7 cellular contexts compared by ENCODE assay signal in the genomic region with DNA sequence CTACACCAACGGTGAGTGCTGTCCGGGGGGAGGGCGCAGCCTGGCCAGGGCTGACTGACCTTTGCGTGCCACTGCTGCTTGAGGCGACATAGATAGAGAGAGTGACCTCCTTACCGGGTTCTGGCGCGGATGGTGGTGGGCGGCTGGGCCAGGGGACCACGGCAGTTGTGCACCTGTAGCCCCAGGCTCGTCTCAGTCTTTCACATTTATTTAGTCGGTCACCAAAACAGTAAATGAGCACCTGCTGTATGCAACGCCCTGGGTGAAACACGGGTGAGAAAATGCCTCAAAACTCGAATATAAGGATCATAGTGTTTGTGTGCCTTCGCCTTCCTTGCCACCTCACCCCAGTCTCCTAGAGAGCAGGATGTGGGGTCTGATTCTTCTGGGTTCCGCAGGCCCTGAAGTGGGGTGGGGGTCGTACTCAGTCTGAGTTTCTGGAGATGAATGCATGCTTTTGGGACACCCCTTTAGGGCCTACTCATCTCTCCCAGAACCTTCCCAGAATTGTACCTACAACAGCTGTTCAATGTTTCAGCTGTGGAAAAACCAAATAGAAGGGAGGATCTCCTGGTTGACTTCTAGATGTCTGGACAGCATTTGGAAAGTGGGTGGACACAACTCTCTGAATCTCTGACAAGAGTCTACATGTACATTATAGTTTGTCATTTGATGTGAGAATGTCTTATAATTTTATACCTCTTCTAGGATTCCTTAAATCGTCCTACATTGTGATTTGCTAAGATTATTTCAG. TPM values are rescaled to one million over a fixed set of nuclear protein-coding genes. Genes with fewer than 3 reads are reported as not detected.
A peak's percentile ranks its signal among the peaks of the same experiment; 100 is the strongest.
DNase-seq lines count a peak whose midpoint lies in the region; ATAC-seq lines count a peak whose summit lies in the region.

No MANE protein-coding gene starts in this region.

- H2AK5ac ChIP-seq in trophoblast cell (ENCODE audit: low read length) = peak overlapping the region; percentile 57

- peak overlapping the region; percentile 98 for H3K4me3 ChIP-seq in trophoblast cell (ENCODE audit: low read depth, low read length)

- peaks cover 22% of the 10 kb centered on the region for H3K4me1 Mint-ChIP-seq in activated T-helper 2 cell treated with anti-CD3 and anti-CD28 coated beads, Interferon-gamma antibody, Interleukin-2, Interleukin-4, amounts not matched to agents 10 μg/mL and 5 μg/mL and 100 μg/mL, durations not matched to agents 14 hours and 24 hours and 36 hours (ENCODE audit: low read depth)

- peak overlapping the region; percentile 97 for H3K27ac Mint-ChIP-seq in activated T-helper 2 cell treated with anti-CD3 and anti-CD28 coated beads, Interferon-gamma antibody, Interleukin-2, Interleukin-4, amounts not matched to agents 10 μg/mL and 5 μg/mL and 100 μg/mL, durations not matched to agents 14 hours and 24 hours and 36 hours

- H2BK5ac ChIP-seq in trophoblast cell (ENCODE audit: low read depth, low read length, poor library complexity) = peak overlapping the region; percentile 85

- peak overlapping the region; percentile 85 for H4K8ac ChIP-seq in trophoblast cell (ENCODE audit: low read depth, low read length)

- peaks cover 3% of the 10 kb centered on the region in 2 experiments for H3K36me3 ChIP-seq in trophoblast cell (ENCODE audit: control insufficient read depth in 1 of 2, insufficient read depth in 2 of 2, low read length in 2 of 2)

- peak overlapping the region; percentile 92 for H3K27ac ChIP-seq in trophoblast cell (ENCODE audit: low read depth, low read length)

- no peaks in the 10 kb centered on the region for H3K9me3 ChIP-seq in trophoblast cell (ENCODE audit: insufficient read depth, low read depth, low read length)

- H2AFZ ChIP-seq in trophoblast cell (ENCODE audit: insufficient read depth, low read length, poor library complexity) = peak overlapping the region; percentile 71

- peaks cover 16% of the 10 kb centered on the region for H3K36me3 Mint-ChIP-seq in activated T-helper 2 cell treated with anti-CD3 and anti-CD28 coated beads, Interferon-gamma antibody, Interleukin-2, Interleukin-4, amounts not matched to agents 10 μg/mL and 5 μg/mL and 100 μg/mL, durations not matched to agents 14 hours and 24 hours and 36 hours (ENCODE audit: low read depth)

- H4K12ac ChIP-seq in trophoblast cell (ENCODE audit: low read depth, low read length) = peak overlapping the region; percentile 47

- intact Hi-C loops in activated T-helper 2 cell treated with anti-CD3 and anti-CD28 coated beads, Interferon-gamma antibody, Interleukin-2, Interleukin-4, amounts not matched to agents 10 μg/mL and 5 μg/mL and 100 μg/mL, durations not matched to agents 14 hours and 24 hours and 36 hours (cut with micrococcal nuclease) = loop anchor here (2.0 to 10.0 kb wide), 3 partner anchors 89 to 645 kb away; a partner anchor contains a TSS

- peak overlapping the region; percentile 98 for H3K9ac ChIP-seq in trophoblast cell (ENCODE audit: low read length)

- no peaks in the 10 kb centered on the region for H3K27me3 Mint-ChIP-seq in activated T-helper 2 cell treated with anti-CD3 and anti-CD28 coated beads, Interferon-gamma antibody, Interleukin-2, Interleukin-4, amounts not matched to agents 10 μg/mL and 5 μg/mL and 100 μg/mL, durations not matched to agents 14 hours and 24 hours and 36 hours (ENCODE audit: low read depth)

- peak; percentile 21 for DNase-seq in activated T-helper 2 cell treated with anti-CD3 and anti-CD28 coated beads, Interferon-gamma antibody, Interleukin-2, Interleukin-4, amounts not matched to agents 10 μg/mL and 5 μg/mL and 100 μg/mL, durations not matched to agents 14 hours and 24 hours and 36 hours (ENCODE audit: low spot score)
- DNase-seq in globus pallidus (ENCODE audit: low spot score) (peak; percentile 1), trophoblast cell (peak in 1 of 2 donors; percentile 40), NCI-H1930 (lab: John Stamatoyannopoulos, UW) (no peak)

- peak overlapping the region; percentile 66 for H3K4ac ChIP-seq in trophoblast cell (ENCODE audit: low read depth, low read length)

- peak overlapping the region; percentile 75 for H2BK120ac ChIP-seq in trophoblast cell (ENCODE audit: insufficient read depth, low read length, poor library complexity)

- peak overlapping the region; percentile 84 for H3K4me2 ChIP-seq in trophoblast cell (ENCODE audit: low read length)

- peak overlapping the region; percentile 60 for H3K18ac ChIP-seq in trophoblast cell (ENCODE audit: low read length)

- peaks cover 18% of the 10 kb centered on the region for H3K79me2 ChIP-seq in trophoblast cell (ENCODE audit: control insufficient read depth, insufficient read depth, low read length, poor library complexity)

- H3K27me3 ChIP-seq in trophoblast cell (ENCODE audit: insufficient read depth, low read length) = no peaks in the 10 kb centered on the region

- WGBS in trophoblast cell (ENCODE audit: extremely low coverage, insufficient coverage, insufficient read length) = no CpG with 5 or more reads among the region's 19 CpGs

- H3K9me3 Mint-ChIP-seq in activated T-helper 2 cell treated with anti-CD3 and anti-CD28 coated beads, Interferon-gamma antibody, Interleukin-2, Interleukin-4, amounts not matched to agents 10 μg/mL and 5 μg/mL and 100 μg/mL, durations not matched to agents 14 hours and 24 hours and 36 hours = no peaks in the 10 kb centered on the region

- peak overlapping the region; percentile 88 for H3K4me3 Mint-ChIP-seq in activated T-helper 2 cell treated with anti-CD3 and anti-CD28 coated beads, Interferon-gamma antibody, Interleukin-2, Interleukin-4, amounts not matched to agents 10 μg/mL and 5 μg/mL and 100 μg/mL, durations not matched to agents 14 hours and 24 hours and 36 hours (ENCODE audit: low read depth)

- H2BK12ac ChIP-seq in trophoblast cell (ENCODE audit: low read length) = no peak overlapping the region

- H3K14ac ChIP-seq in trophoblast cell (ENCODE audit: low read length) = peak overlapping the region; percentile 94

- H3K79me1 ChIP-seq in trophoblast cell (ENCODE audit: low read length) = peaks cover 10% of the 10 kb centered on the region

- H4K91ac ChIP-seq in trophoblast cell (ENCODE audit: low read depth, low read length) = peak overlapping the region; percentile 97

- H3K4me1 ChIP-seq in trophoblast cell (ENCODE audit: control insufficient read depth in 1 of 2, insufficient read depth in 2 of 2, low read length in 2 of 2) = peaks cover 0 to 2% of the 10 kb centered on the region in 2 experiments

- H3K23ac ChIP-seq in trophoblast cell (ENCODE audit: low read length) = no peak overlapping the region

- ATAC-seq in GM19023 (IDR thresholded peaks at IDR 0.05; ENCODE audit: unreplicated experiment) (peak; percentile 27), HG03135 (IDR thresholded peaks at IDR 0.05; ENCODE audit: unreplicated experiment) (peak; percentile 20), HG03460 (IDR thresholded peaks at IDR 0.05; ENCODE audit: unreplicated experiment) (no peak)

RNA-seq across cellular contexts. Expression of a gene that starts 0.8 kb away (rescaled TPM):
- 33.9 and 34.0 TPM in 2 replicates for total RNA-seq in activated T-helper 2 cell treated with anti-CD3 and anti-CD28 coated beads, Interferon-gamma antibody, Interleukin-2, Interleukin-4, amounts not matched to agents 10 μg/mL and 5 μg/mL and 100 μg/mL, durations not matched to agents 14 hours and 24 hours and 36 hours
- polyA plus RNA-seq in trophoblast cell (2013) = 61.9 and 65.9 TPM in 2 replicates

RNA-seq across cellular contexts. Expression of a gene that starts 16.7 kb away (rescaled TPM):
- 43.6 and 47.5 TPM in 2 replicates for total RNA-seq in activated T-helper 2 cell treated with anti-CD3 and anti-CD28 coated beads, Interferon-gamma antibody, Interleukin-2, Interleukin-4, amounts not matched to agents 10 μg/mL and 5 μg/mL and 100 μg/mL, durations not matched to agents 14 hours and 24 hours and 36 hours
- polyA plus RNA-seq in trophoblast cell (2013) = 43.0 and 44.4 TPM in 2 replicates

Comparison
In these comparisons a context has a peak if more than half of its experiments do, and no peak if none do; other contexts are left out.
1. DNase-seq: peak in activated T-helper 2 cell treated with anti-CD3 and anti-CD28 coated beads, Interferon-gamma antibody, Interleukin-2, Interleukin-4, amounts not matched to agents 10 μg/mL and 5 μg/mL and 100 μg/mL, durations not matched to agents 14 hours and 24 hours and 36 hours (single experiment) and globus pallidus (single experiment); none in NCI-H1930 (0 of 2).